23 cellular contexts compared by ENCODE assay signal in the genomic region with DNA sequence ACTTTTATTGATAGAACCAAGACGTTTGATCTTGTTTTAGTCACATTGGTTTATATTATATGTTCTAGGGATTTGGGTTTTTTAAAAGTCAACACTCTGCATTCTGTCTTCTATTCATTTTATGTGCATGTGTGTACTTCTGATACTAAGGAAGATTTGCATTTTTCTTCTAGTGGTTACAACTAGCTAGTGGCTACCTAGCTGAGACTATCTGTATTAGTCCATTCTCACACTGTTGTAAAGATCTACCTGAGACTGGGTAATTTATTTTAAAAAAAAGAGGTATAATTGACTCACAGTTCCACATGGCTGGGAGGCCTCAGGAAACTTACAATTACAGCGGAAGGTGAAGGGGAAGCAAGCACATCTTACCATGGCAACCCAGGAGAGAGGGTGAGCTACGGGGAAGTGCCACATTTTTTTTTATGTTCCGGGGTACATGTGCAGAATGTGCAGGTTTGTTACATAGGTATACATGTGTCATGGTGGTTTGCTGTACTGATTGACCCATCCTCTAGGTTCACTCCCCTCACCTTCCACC.
"Had no signal": no experiment of that assay in that cellular context is flagged by ENCODE, and none has a peak within 500 bp of the region (broad histone marks: within the 10 kb centered on the region; RNA-seq: fewer than 3 reads in every experiment).

No MANE protein-coding gene starts in this region.

- H3K27ac ChIP-seq: RWPE1, SJSA1, SK-N-MC had no signal

- H3K9me3 ChIP-seq: SJSA1 had no signal

- H3K4me3 ChIP-seq: MG63, SJSA1, SK-N-MC had no signal

- ATAC-seq: HepG2, Panc1, PC-3 had no signal

- DNase-seq: IMR-90, Karpas-422, KG1, MG63, NCI-H1092, NCI-H1436, NCI-H187, NCI-H2029, NCI-H2081 treated with DMSO at 0.1 percent for 48 hours, NCI-H2171, NCI-H226, NCI-H446, NCI-H510A, NCI-H524 treated with DMSO at 0.1 percent for 48 hours, NCI-H69, NCI-H774, PC-3, SIG-M5 had no signal

- H3K4me1 ChIP-seq: SJSA1 had no signal

- H3K27me3 ChIP-seq: MG63, SJSA1 had no signal

- FAIRE-seq: HepG2 had no signal
